Comparison of ENCODE assay signal across 8 cellular contexts in the genomic region with DNA sequence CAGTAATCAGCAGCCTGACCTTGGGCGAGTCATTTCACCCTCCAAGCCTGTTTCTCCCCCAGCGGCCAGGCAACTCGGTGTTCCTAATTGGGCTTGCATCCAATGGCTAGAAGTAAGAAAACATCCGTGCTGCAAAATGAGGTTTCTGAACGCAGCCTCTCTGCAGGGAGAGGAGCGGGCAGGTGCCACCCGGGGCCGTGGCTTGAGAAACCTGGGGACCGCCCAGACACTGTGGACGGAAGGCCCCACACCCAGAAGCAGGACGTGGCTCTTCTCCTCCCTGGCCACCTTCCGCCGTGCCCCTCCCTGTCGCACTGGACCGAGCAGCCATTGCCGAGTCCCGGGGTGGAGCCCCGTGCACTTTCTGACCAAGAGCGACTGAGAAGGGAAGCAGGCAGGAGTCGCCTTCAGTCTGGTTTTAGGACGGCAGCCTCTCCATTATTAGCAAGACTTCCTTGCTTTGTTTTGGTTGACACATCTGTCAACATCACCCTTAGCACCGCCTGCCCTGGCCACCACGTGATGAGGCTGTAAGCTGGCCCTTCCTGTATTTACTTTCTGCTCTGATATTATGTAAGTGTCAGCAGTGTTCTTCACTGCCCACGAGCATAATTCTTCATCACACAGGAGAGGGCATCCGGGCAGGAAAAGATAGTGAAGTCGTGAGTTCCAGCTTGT. TPM values are rescaled to one million over a fixed set of nuclear protein-coding genes. Genes with fewer than 3 reads are reported as not detected.
DNase-seq lines count a peak whose midpoint lies in the region; FAIRE-seq and TF ChIP-seq lines count a peak whose summit lies in the region.

No MANE protein-coding gene starts in this region.

- no peak overlapping the region for H3K4ac ChIP-seq in H1 (replicated peaks; ENCODE audit: insufficient read length, low read depth, low read length)

- H2BK12ac ChIP-seq in H1 (ENCODE audit: low read depth, low read length) = peak overlapping the region; percentile 55; the same call in 1 of the 2 replicates

- H3K18ac ChIP-seq in H1 (ENCODE audit: extremely low read depth, low read length) = peak overlapping the region; percentile 94

- H3K14ac ChIP-seq in H1 (ENCODE audit: insufficient read length) = no peak overlapping the region

- CTCF ChIA-PET in H1 (lab: Charles Lee; ENCODE audit: partially characterized antibody) = interaction anchor here (0.6 to 6.7 kb wide), 3 partner anchors 20 to 69 kb away, joined by 3 to 32 read pairs (median 3); no protein-coding TSS in a partner anchor

- H2BK120ac ChIP-seq in H1 (replicated peaks; ENCODE audit: low read depth, low read length) = no peak overlapping the region

- no peak for TF ChIP-seq EP300 in H1 (IDR thresholded peaks at IDR 0.05; ENCODE audit: borderline replicate concordance in 1 of 2, low read depth in 2 of 2, low read length in 2 of 2)

- 4% methylated on average over 24 of the region's 26 CpGs; no CpG with 5 or more reads in 1 of the 2 experiments for WGBS in H1 (ENCODE audit: extremely low coverage in 1 of 2, insufficient coverage in 1 of 2, insufficient read length in 1 of 2, insufficient replicate concordance in 2 of 2, low coverage in 1 of 2, low lambda C conversion rate in 2 of 2, missing lambda C conversion rate in 1 of 2), 2 experiments

- peak overlapping the region; percentile 42 for H3K56ac ChIP-seq in H1 (replicated peaks; ENCODE audit: insufficient read length, low read depth, low read length)

- no peak overlapping the region for H3K23ac ChIP-seq in H1 (ENCODE audit: insufficient read length)

- TF ChIP-seq POLR2A in H54 (IDR thresholded peaks at IDR 0.05; ENCODE audit: low read depth, low read length) (0 out of 2 replicates have a peak, but pooled peaks have one; percentile 15), H1 (IDR thresholded peaks at IDR 0.05; ENCODE audit: control extremely low read depth in 1 of 2, low read depth in 2 of 2, low read length in 2 of 2) (peak in 1 of 2 experiments; percentile 41; a peak in 2 of 3 replicates)

- H4K91ac ChIP-seq in H1 (replicated peaks; ENCODE audit: insufficient read length, low read length) = peak overlapping the region; percentile 13

- H3K23me2 ChIP-seq in H1 (ENCODE audit: low read depth, low read length) = peaks cover 5% of the 10 kb centered on the region; the same call in 1 of the 2 replicates

- no peaks in the 10 kb centered on the region for H3K9me3 ChIP-seq in H1 (ENCODE audit: insufficient read depth in 2 of 2, low read depth in 1 of 2, low read length in 1 of 2)

- H3K27me3 ChIP-seq in H1 (replicated peaks in 1 of 4; ENCODE audit: control insufficient read depth in 3 of 4, extremely low read depth in 1 of 4, insufficient read depth in 3 of 4, low read length in 3 of 4) = no peaks in the 10 kb centered on the region

- H2BK15ac ChIP-seq in H1 (ENCODE audit: low read length) = no peak overlapping the region

- POLR2A ChIA-PET in H1 (lab: Charles Lee; ENCODE audit: partially characterized antibody) = interaction anchor here (0.7 to 11.4 kb wide), 19 partner anchors 9 to 386 kb away, joined by 3 to 125 read pairs (median 9); partner anchors contain the start of gene NUP93

- H2AK5ac ChIP-seq in H1 (ENCODE audit: low read depth, low read length) = no peak overlapping the region

- in situ Hi-C loops in Caki2 (cut with HindIII; ENCODE audit: low pct_unique_long_range_greater_than_20kb, low sequenced_read_pairs) = no loop called here

- peak overlapping the region; percentile 69; the same call in 1 of the 2 replicates for H2BK5ac ChIP-seq in H1 (ENCODE audit: low read depth, low read length)

- H3K4me1 ChIP-seq in H1 (replicated peaks in 1 of 4; ENCODE audit: control insufficient read depth in 3 of 4, insufficient read depth in 4 of 4, low read length in 3 of 4) = peaks cover 5 to 17% (median 11%) of the 10 kb centered on the region in 4 experiments

- peaks cover 4 to 7% of the 10 kb centered on the region in 2 experiments for H4K20me1 ChIP-seq in H1 (replicated peaks in 1 of 2; ENCODE audit: control insufficient read depth in 1 of 2, insufficient read depth in 2 of 2, low read length in 2 of 2)

- peak overlapping the region; percentile 98; the same call in 1 of the 2 replicates for H4K8ac ChIP-seq in H1 (ENCODE audit: extremely low read depth, insufficient read depth, low read length)

- H3K9ac ChIP-seq in H1 (replicated peaks in 1 of 4; ENCODE audit: extremely low read depth in 1 of 4, low read depth in 3 of 4, low read length in 3 of 4) = peak overlapping the region; percentile 57 to 94 (median 88)

- FAIRE-seq in H54 (lab: Jason Lieb, UNC) = peak; percentile 20
- FAIRE-seq in H1 (lab: Jason Lieb, UNC) = no peak

- H2AFZ ChIP-seq in H1 (ENCODE audit: low read length) = no peak overlapping the region

- H3K4me2 ChIP-seq in H1 (ENCODE audit: insufficient read depth in 1 of 2, low read depth in 2 of 2, low read length in 2 of 2) = peak overlapping the region; percentile 84 to 90

- TF ChIP-seq CTCF in H1 (IDR thresholded peaks at IDR 0.05; ENCODE audit: control extremely low read depth in 1 of 3, insufficient read depth in 1 of 3, low read depth in 1 of 3, low read length in 3 of 3) = no peak

- TF ChIP-seq RAD21 in H1 (IDR thresholded peaks at IDR 0.05 in 1 of 2, conservative IDR thresholded peaks at IDR 0.05 in 1 of 2; ENCODE audit: low read depth in 2 of 2, low read length in 2 of 2) = no peak

- DNase-seq in Caki2 (ENCODE audit: low read depth) (peak; percentile 74), H54 (ENCODE audit: insufficient read length, low spot score) (peak; percentile 48), NCI-H460 (ENCODE audit: extremely low read depth, low read depth) (peak; percentile 83), H1 (ENCODE audit: low read depth in 1 of 2, low spot score in 2 of 2) (peak in 1 of 2 experiments; percentile 55), lung microvascular endothelial cell (ENCODE audit: low read depth in 2 of 2) (peak; percentile 75 to 93), germinal center (ENCODE audit: low spot score) (no peak)
- DNase-seq in activated CD4-positive, alpha-beta T cell treated with anti-CD3 and anti-CD28 coated beads, Interleukin-2, amount 50 U/mL, for 48 hours = peak; percentile 44 to 53
- DNase-seq in stimulated activated naive CD4-positive, alpha-beta T cell (lab: John Stamatoyannopoulos, UW) = peak in 4 of 6 experiments; percentile 32 to 59 (median 44)

- no peak overlapping the region for H2BK20ac ChIP-seq in H1 (ENCODE audit: low read length)

- no peak overlapping the region for H4K5ac ChIP-seq in H1 (ENCODE audit: insufficient read length, low read depth, low read length)

- peaks cover 0 to 32% of the 10 kb centered on the region in 2 experiments; a peak in 2 of 4 replicates for H3K79me2 ChIP-seq in H1 (ENCODE audit: control insufficient read depth in 1 of 2, insufficient read depth in 2 of 2, low read length in 2 of 2)

- H3K36me3 ChIP-seq in H1 (ENCODE audit: control insufficient read depth in 2 of 4, insufficient read depth in 4 of 4, low read length in 3 of 4) = peaks cover 5 to 28% (median 17%) of the 10 kb centered on the region in 4 experiments; a peak in 7 of 8 replicates

- H3K27ac ChIP-seq in H1 (ENCODE audit: low read depth, low read length) = peak overlapping the region; percentile 81

- H3K4me3 ChIP-seq in H1 (ENCODE audit: extremely low read depth in 1 of 4, insufficient read depth in 2 of 4, low read depth in 3 of 4, low read length in 4 of 4) = peak overlapping the region; percentile 69 to 95 (median 84)

- H3K79me1 ChIP-seq in H1 (ENCODE audit: low read depth, low read length) = no peaks in the 10 kb centered on the region

RNA-seq across cellular contexts. Expression of gene HERPUD1, which starts 0.8 kb away (rescaled TPM):
- total RNA-seq in Caki2 (2014; rRNA removed; shearing (Covaris generic); ENCODE audit: low replicate concordance) = 73.9 and 157 TPM in 2 replicates
- total RNA-seq in NCI-H460 (2014; rRNA removed; shearing (Covaris generic)) = 184 and 222 TPM in 2 replicates
- polyA plus RNA-seq in NCI-H460 (2014; cell fraction: nucleus; rRNA removed) = 135 and 172 TPM in 2 replicates
- 34.7 and 35.6 TPM in 2 replicates for total RNA-seq in H1 (2021; fragmentation: NEBNext Ultra II Directional; extraction: Animal tissue kit (Norgen Biotek cat#: 25700))
- 17.5 and 23.3 TPM in 2 replicates for polyA plus RNA-seq in H1 (2011; rRNA removed)
- polyA plus RNA-seq in H1 (2011; cell fraction: cytosol; rRNA removed) = 19.8 TPM
- 30.6 TPM for polyA plus RNA-seq in H1 (2011; cell fraction: nucleus; rRNA removed)
- 20.0 to 28.0 TPM (median 25.9 TPM) in 4 replicates for polyA plus RNA-seq in H1 (2012, experiment 1 of 2)
- polyA plus RNA-seq in H1 (2012, experiment 2 of 2) = 11.5 TPM
- 17.6 TPM for polyA plus RNA-seq in H1 (2013, experiment 1 of 2)
- 17.8 TPM for polyA plus RNA-seq in H1 (2013, experiment 2 of 2)
- 35.3 and 36.1 TPM in 2 replicates for polyA minus RNA-seq in H1 (2011; rRNA and poly(A)+ RNA removed)
- 47.9 TPM for polyA minus RNA-seq in H1 (2011; cell fraction: cytosol; rRNA and poly(A)+ RNA removed)
- polyA minus RNA-seq in H1 (2011; cell fraction: nucleus; rRNA and poly(A)+ RNA removed) = 32.3 TPM
- total RNA-seq in lung microvascular endothelial cell = 64.5 and 139 TPM in 2 replicates

RNA-seq across cellular contexts. Expression of gene CETP, which starts 29.0 kb away (rescaled TPM):
- not detected in 2 replicates for total RNA-seq in Caki2 (2014; rRNA removed; shearing (Covaris generic); ENCODE audit: low replicate concordance)
- 0.07 TPM in 1 of 2 replicates, not detected in the other for total RNA-seq in NCI-H460 (2014; rRNA removed; shearing (Covaris generic))
- not detected in 2 replicates for polyA plus RNA-seq in NCI-H460 (2014; cell fraction: nucleus; rRNA removed)
- not detected in 2 replicates for total RNA-seq in H1 (2021; fragmentation: NEBNext Ultra II Directional; extraction: Animal tissue kit (Norgen Biotek cat#: 25700))
- not detected in 2 replicates for polyA plus RNA-seq in H1 (2011; rRNA removed)
- not detected for polyA plus RNA-seq in H1 (2011; cell fraction: cytosol; rRNA removed)
- not detected for polyA plus RNA-seq in H1 (2011; cell fraction: nucleus; rRNA removed)
- 0.09 TPM in 1 of 4 replicates, not detected in the others for polyA plus RNA-seq in H1 (2012, experiment 1 of 2)
- polyA plus RNA-seq in H1 (2012, experiment 2 of 2) = not detected
- polyA plus RNA-seq in H1 (2013, experiment 1 of 2) = not detected
- 0.02 TPM for polyA plus RNA-seq in H1 (2013, experiment 2 of 2)
- not detected in 2 replicates for polyA minus RNA-seq in H1 (2011; rRNA and poly(A)+ RNA removed)
- polyA minus RNA-seq in H1 (2011; cell fraction: cytosol; rRNA and poly(A)+ RNA removed) = not detected
- polyA minus RNA-seq in H1 (2011; cell fraction: nucleus; rRNA and poly(A)+ RNA removed) = not detected
- 3.0 and 10.5 TPM in 2 replicates for total RNA-seq in lung microvascular endothelial cell

RNA-seq across cellular contexts. Expression of gene NLRC5, which starts 56.6 kb away (rescaled TPM):
- 2.7 and 3.1 TPM in 2 replicates for total RNA-seq in Caki2 (2014; rRNA removed; shearing (Covaris generic); ENCODE audit: low replicate concordance)
- 9.8 and 11.1 TPM in 2 replicates for total RNA-seq in NCI-H460 (2014; rRNA removed; shearing (Covaris generic))
- polyA plus RNA-seq in NCI-H460 (2014; cell fraction: nucleus; rRNA removed) = 26.0 and 50.4 TPM in 2 replicates
- 2.8 and 3.2 TPM in 2 replicates for total RNA-seq in H1 (2021; fragmentation: NEBNext Ultra II Directional; extraction: Animal tissue kit (Norgen Biotek cat#: 25700))
- 2.0 and 2.2 TPM in 2 replicates for polyA plus RNA-seq in H1 (2011; rRNA removed)
- 1.8 TPM for polyA plus RNA-seq in H1 (2011; cell fraction: cytosol; rRNA removed)
- polyA plus RNA-seq in H1 (2011; cell fraction: nucleus; rRNA removed) = 8.8 TPM
- polyA plus RNA-seq in H1 (2012, experiment 1 of 2) = 0.97 to 4.4 TPM (median 2.8 TPM) in 4 replicates
- 1.3 TPM for polyA plus RNA-seq in H1 (2012, experiment 2 of 2)
- 1.3 TPM for polyA plus RNA-seq in H1 (2013, experiment 1 of 2)
- 1.1 TPM for polyA plus RNA-seq in H1 (2013, experiment 2 of 2)
- polyA minus RNA-seq in H1 (2011; rRNA and poly(A)+ RNA removed) = 4.4 and 5.0 TPM in 2 replicates
- 2.4 TPM for polyA minus RNA-seq in H1 (2011; cell fraction: cytosol; rRNA and poly(A)+ RNA removed)
- polyA minus RNA-seq in H1 (2011; cell fraction: nucleus; rRNA and poly(A)+ RNA removed) = 10.5 TPM
- total RNA-seq in lung microvascular endothelial cell = 7.3 and 14.2 TPM in 2 replicates
